In genomic region chr6:167358394-167358793, GRCh38 we compare ENCODE assay signal across 8 cellular contexts. TPM values are rescaled to one million over a fixed set of nuclear protein-coding genes. Genes with fewer than 3 reads are reported as not detected.
"Had no signal": no experiment of that assay in that cellular context is flagged by ENCODE, and none has a peak within 500 bp of the region (broad histone marks: within the 10 kb centered on the region; RNA-seq: fewer than 3 reads in every experiment).

No MANE protein-coding gene starts in this region.

RNA-seq across cellular contexts. Expression of gene TTLL2, which starts 33.5 kb away (rescaled TPM):
- total RNA-seq: LHCN-M2, MCF 10A, OCI-LY7, PC-3, Peyer's patch, Right ventricle myocardium inferior, RPMI7951, SJCRH30 had no signal
